ENCODE assay signal across 15 cellular contexts in genomic region chr14:95816539-95816938, GRCh38.
DNase-seq lines count a peak whose midpoint lies in the region; ATAC-seq and TF ChIP-seq lines count a peak whose summit lies in the region.
"Had no signal": no experiment of that assay in that cellular context is flagged by ENCODE, and none has a peak within 500 bp of the region (broad histone marks: within the 10 kb centered on the region; RNA-seq: fewer than 3 reads in every experiment).

No MANE protein-coding gene starts in this region.

- intact Hi-C loops in vagina (cut with DNase I) = no loop called here
- intact Hi-C loops in activated T-helper 1 cell treated with anti-CD3 and anti-CD28 coated beads, Interleukin-12 subunit alpha, Interleukin-12 subunit beta, Interleukin-2, Interleukin-4 antibody, amounts not matched to agents 30 ng/mL and 10 ng/mL and 1 ng/mL, durations not matched to agents 14 hours and 24 hours and 36 hours (cut with micrococcal nuclease) = no loop called here

- no peak for TF ChIP-seq CTCF in GM23338 (conservative IDR thresholded peaks at IDR 0.05; ENCODE audit: low read depth in 2 of 2)
- no peak for TF ChIP-seq CTCF in HEK293 (tag by site-specific recombination; IDR thresholded peaks at IDR 0.05)
- no peak for TF ChIP-seq CTCF in vagina (IDR thresholded peaks at IDR 0.05)

- no peak overlapping the region for H3K4me3 Mint-ChIP-seq in GM23338
- no peak overlapping the region for H3K4me3 Mint-ChIP-seq in activated T-helper 1 cell treated with anti-CD3 and anti-CD28 coated beads, Interleukin-12 subunit alpha, Interleukin-12 subunit beta, Interleukin-2, Interleukin-4 antibody, amounts not matched to agents 30 ng/mL and 10 ng/mL and 1 ng/mL, durations not matched to agents 14 hours and 24 hours and 36 hours
- H3K4me3 Mint-ChIP-seq: B cell; CD8-positive, alpha-beta T cell; HFFc6; IgD-negative memory B cell had no signal

- TF ChIP-seq POLR2A in vagina (IDR thresholded peaks at IDR 0.05) = no peak

- H3K27me3 Mint-ChIP-seq in GM23338 (ENCODE audit: insufficient read depth, low read depth, poor library complexity) = peaks cover 5% of the 10 kb centered on the region
- peaks cover 2% of the 10 kb centered on the region for H3K27me3 Mint-ChIP-seq in activated T-helper 1 cell treated with anti-CD3 and anti-CD28 coated beads, Interleukin-12 subunit alpha, Interleukin-12 subunit beta, Interleukin-2, Interleukin-4 antibody, amounts not matched to agents 30 ng/mL and 10 ng/mL and 1 ng/mL, durations not matched to agents 14 hours and 24 hours and 36 hours (ENCODE audit: insufficient read depth)

- H3K4ac ChIP-seq in mesenchymal stem cell (ENCODE audit: low read depth in 1 of 2, low read length in 2 of 2) = no peak overlapping the region

- no peaks in the 10 kb centered on the region for H3K79me2 ChIP-seq in GM23338 (replicated peaks; ENCODE audit: insufficient read depth)

- no peak overlapping the region for H2BK15ac ChIP-seq in mesenchymal stem cell (ENCODE audit: low read depth, poor library complexity, severe bottlenecking)

- CTCF ChIA-PET in HEK293 (lab: Yijun Ruan, JAX) = interaction anchor here (1.5 kb wide), 1 partner anchor 43 kb away, joined by 5 read pairs; no protein-coding TSS in a partner anchor

- H3K4me2 ChIP-seq in GM23338 (0 out of 2 replicates have a peak overlapping the region, but pooled peaks have one; percentile 15), mesenchymal stem cell (ENCODE audit: low read length, poor library complexity, severe bottlenecking) (no peak overlapping the region)
- H3K4me2 ChIP-seq: BLaER1 treated with 17β-estradiol and CSF1 and Interleukin-3, amounts not matched to agents 10 nM and 100 nM had no signal

- no peak for ATAC-seq in GM23338
- ATAC-seq: CD8-positive, alpha-beta T cell; HepG2 had no signal

- no peak overlapping the region for H2BK12ac ChIP-seq in mesenchymal stem cell (ENCODE audit: low read length in 2 of 2)

- H3K18ac ChIP-seq in mesenchymal stem cell (ENCODE audit: low read depth in 1 of 2, low read length in 2 of 2) = no peak overlapping the region

- H3K27ac ChIP-seq in GM23338 (ENCODE audit: low read depth) = no peak overlapping the region
- H3K27ac ChIP-seq in HEK293 (ENCODE audit: extremely low read depth, low read depth, low read length) = no peak overlapping the region
- H3K27ac ChIP-seq in mesenchymal stem cell (ENCODE audit: low read length, poor library complexity, severe bottlenecking) = no peak overlapping the region
- no peak overlapping the region for H3K27ac ChIP-seq in vagina
- H3K27ac ChIP-seq: BLaER1 treated with 17β-estradiol and CSF1 and Interleukin-3, amounts not matched to agents 10 nM and 100 nM had no signal

- H3K4me1 Mint-ChIP-seq in GM23338 = peaks cover 34% of the 10 kb centered on the region
- H3K4me1 Mint-ChIP-seq in activated T-helper 1 cell treated with anti-CD3 and anti-CD28 coated beads, Interleukin-12 subunit alpha, Interleukin-12 subunit beta, Interleukin-2, Interleukin-4 antibody, amounts not matched to agents 30 ng/mL and 10 ng/mL and 1 ng/mL, durations not matched to agents 14 hours and 24 hours and 36 hours (ENCODE audit: low read depth) = no peaks in the 10 kb centered on the region
- H3K4me1 Mint-ChIP-seq: B cell, IgD-negative memory B cell had no signal

- no peak overlapping the region for H2AK5ac ChIP-seq in mesenchymal stem cell (ENCODE audit: low read length, severe bottlenecking)

- H3K4me3 ChIP-seq in GM23338 (no peak overlapping the region), HEK293 (ENCODE audit: low read depth, low read length) (no peak overlapping the region), mesenchymal stem cell (ENCODE audit: insufficient read depth in 1 of 2, low read depth in 1 of 2, low read length in 2 of 2) (no peak overlapping the region), vagina (no peak overlapping the region)
- H3K4me3 ChIP-seq: BLaER1 treated with 17β-estradiol and CSF1 and Interleukin-3, amounts not matched to agents 10 nM and 100 nM had no signal

- H3K27me3 ChIP-seq in GM23338 (ENCODE audit: insufficient read depth) = 0 out of 2 replicates have a peak, but pooled peaks cover 2% of the 10 kb centered on the region
- H3K27me3 ChIP-seq in mesenchymal stem cell (ENCODE audit: control insufficient read depth in 1 of 2, insufficient read depth in 1 of 2, low read length in 2 of 2) = peaks cover 0 to 11% of the 10 kb centered on the region in 2 experiments
- no peaks in the 10 kb centered on the region for H3K27me3 ChIP-seq in vagina
- H3K27me3 ChIP-seq: BLaER1 treated with 17β-estradiol and CSF1 and Interleukin-3, amounts not matched to agents 10 nM and 100 nM had no signal

- no peaks in the 10 kb centered on the region; the same call in 2 of the 3 replicates for H3K9me3 Mint-ChIP-seq in GM23338
- H3K9me3 Mint-ChIP-seq in activated T-helper 1 cell treated with anti-CD3 and anti-CD28 coated beads, Interleukin-12 subunit alpha, Interleukin-12 subunit beta, Interleukin-2, Interleukin-4 antibody, amounts not matched to agents 30 ng/mL and 10 ng/mL and 1 ng/mL, durations not matched to agents 14 hours and 24 hours and 36 hours = no peaks in the 10 kb centered on the region

- POLR2A ChIA-PET in HEK293 (lab: Yijun Ruan, JAX) = no interaction called here

- H2BK5ac ChIP-seq in mesenchymal stem cell (ENCODE audit: low read depth, low read length, poor library complexity, severe bottlenecking) = no peak overlapping the region

- H3K23ac ChIP-seq in mesenchymal stem cell (ENCODE audit: low read length in 2 of 2) = no peak overlapping the region

- H3K14ac ChIP-seq in mesenchymal stem cell (ENCODE audit: low read length in 2 of 2) = no peak overlapping the region

- DNase-seq in GM23338 (ENCODE audit: low spot score) (no peak), mesenchymal stem cell (no peak), vagina (ENCODE audit: extremely low spot score in 2 of 2) (peak; percentile 46 to 47), superior temporal gyrus (ENCODE audit: extremely low spot score) (no peak)
- DNase-seq in activated T-helper 1 cell treated with anti-CD3 and anti-CD28 coated beads, Interleukin-12 subunit alpha, Interleukin-12 subunit beta, Interleukin-2, Interleukin-4 antibody, amounts not matched to agents 30 ng/mL and 10 ng/mL and 1 ng/mL, durations not matched to agents 14 hours and 24 hours and 36 hours (ENCODE audit: low spot score) = no peak
- DNase-seq: Calu3; CD8-positive, alpha-beta T cell; HCEC 1CT; HFFc6; KBM-7 had no signal

- H3K36me3 ChIP-seq in GM23338 (ENCODE audit: insufficient read depth) (no peaks in the 10 kb centered on the region), HEK293 (ENCODE audit: control insufficient read depth in 2 of 2, insufficient read depth in 1 of 2, low read length in 2 of 2) (no peaks in the 10 kb centered on the region), mesenchymal stem cell (ENCODE audit: control insufficient read depth in 1 of 2, insufficient read depth in 2 of 2, low read depth in 1 of 2, low read length in 2 of 2) (no peaks in the 10 kb centered on the region), vagina (no peaks in the 10 kb centered on the region)
- H3K36me3 ChIP-seq: BLaER1 treated with 17β-estradiol and CSF1 and Interleukin-3, amounts not matched to agents 10 nM and 100 nM had no signal

- peaks cover 18% of the 10 kb centered on the region for H3K4me1 ChIP-seq in GM23338 (ENCODE audit: insufficient read depth)
- no peaks in the 10 kb centered on the region for H3K4me1 ChIP-seq in HEK293 (ENCODE audit: control insufficient read depth, insufficient read depth, low read length)
- no peaks in the 10 kb centered on the region for H3K4me1 ChIP-seq in mesenchymal stem cell (ENCODE audit: control insufficient read depth, insufficient read depth, low read depth, low read length)
- no peaks in the 10 kb centered on the region for H3K4me1 ChIP-seq in vagina
- H3K4me1 ChIP-seq: BLaER1 treated with 17β-estradiol and CSF1 and Interleukin-3, amounts not matched to agents 10 nM and 100 nM had no signal

- H3K79me1 ChIP-seq in mesenchymal stem cell (replicated peaks; ENCODE audit: low read length, poor library complexity, severe bottlenecking) = no peaks in the 10 kb centered on the region

- no peaks in the 10 kb centered on the region for H3K36me3 Mint-ChIP-seq in GM23338 (ENCODE audit: low read depth)
- no peaks in the 10 kb centered on the region for H3K36me3 Mint-ChIP-seq in activated T-helper 1 cell treated with anti-CD3 and anti-CD28 coated beads, Interleukin-12 subunit alpha, Interleukin-12 subunit beta, Interleukin-2, Interleukin-4 antibody, amounts not matched to agents 30 ng/mL and 10 ng/mL and 1 ng/mL, durations not matched to agents 14 hours and 24 hours and 36 hours (ENCODE audit: low read depth)
- H3K36me3 Mint-ChIP-seq: CD8-positive, alpha-beta T cell; IgD-negative memory B cell had no signal

- peak overlapping the region; percentile 15 for H4K8ac ChIP-seq in mesenchymal stem cell (ENCODE audit: low read length)

- H4K20me1 ChIP-seq in GM23338 (replicated peaks; ENCODE audit: insufficient read depth) = no peaks in the 10 kb centered on the region
- H4K20me1 ChIP-seq: BLaER1 treated with 17β-estradiol and CSF1 and Interleukin-3, amounts not matched to agents 10 nM and 100 nM had no signal

- H2AFZ ChIP-seq in GM23338 (peak overlapping the region; percentile 54; the same call in 1 of the 2 replicates), mesenchymal stem cell (ENCODE audit: low read depth, low read length) (no peak overlapping the region)

- no peak overlapping the region for H2BK120ac ChIP-seq in mesenchymal stem cell (ENCODE audit: low read depth, low read length)

- 70% methylated on average over 7 of the region's 7 CpGs for WGBS in mesenchymal stem cell

- peaks cover 15% of the 10 kb centered on the region for H3K9me2 ChIP-seq in GM23338 (ENCODE audit: insufficient read depth)

- no peak overlapping the region for H4K91ac ChIP-seq in mesenchymal stem cell (ENCODE audit: low read length)

- no peak overlapping the region for H3K27ac Mint-ChIP-seq in GM23338
- no peak overlapping the region for H3K27ac Mint-ChIP-seq in activated T-helper 1 cell treated with anti-CD3 and anti-CD28 coated beads, Interleukin-12 subunit alpha, Interleukin-12 subunit beta, Interleukin-2, Interleukin-4 antibody, amounts not matched to agents 30 ng/mL and 10 ng/mL and 1 ng/mL, durations not matched to agents 14 hours and 24 hours and 36 hours
- H3K27ac Mint-ChIP-seq: B cell; CD8-positive, alpha-beta T cell; HFFc6; IgD-negative memory B cell had no signal

- H3F3A ChIP-seq in GM23338 (replicated peaks; ENCODE audit: low read depth) = no peaks in the 10 kb centered on the region

- H3K9ac ChIP-seq in mesenchymal stem cell (ENCODE audit: low read length) = no peak overlapping the region
- H3K9ac ChIP-seq: BLaER1 treated with 17β-estradiol and CSF1 and Interleukin-3, amounts not matched to agents 10 nM and 100 nM had no signal

- no peaks in the 10 kb centered on the region for H3K9me3 ChIP-seq in HEK293 (ENCODE audit: control insufficient read depth, insufficient read depth, low read depth, low read length)
- no peaks in the 10 kb centered on the region for H3K9me3 ChIP-seq in mesenchymal stem cell (ENCODE audit: control insufficient read depth, low read length)
- no peaks in the 10 kb centered on the region for H3K9me3 ChIP-seq in vagina
- H3K9me3 ChIP-seq: BLaER1 treated with 17β-estradiol and CSF1 and Interleukin-3, amounts not matched to agents 10 nM and 100 nM had no signal

TF ChIP-seq in HEK293, 187 proteins besides CTCF, POLR2A, EP300 and RAD21 (continues in another document):
- TF ChIP-seq ZSCAN30 (tag by site-specific recombination; IDR thresholded peaks at IDR 0.05) = no peak

Comparison
In these comparisons a context has a peak if more than half of its experiments do, and no peak if none do; other contexts are left out.
1. DNase-seq: peak in vagina (2 of 2); none in GM23338 (single experiment), mesenchymal stem cell (single experiment), activated T-helper 1 cell treated with anti-CD3 and anti-CD28 coated beads, Interleukin-12 subunit alpha, Interleukin-12 subunit beta, Interleukin-2, Interleukin-4 antibody, amounts not matched to agents 30 ng/mL and 10 ng/mL and 1 ng/mL, durations not matched to agents 14 hours and 24 hours and 36 hours (single experiment) and superior temporal gyrus (single experiment).